In genomic region chr5:108171759-108172158, GRCh38 we compare ENCODE assay signal across 29 cellular contexts.
"Had no signal": no experiment of that assay in that cellular context is flagged by ENCODE, and none has a peak within 500 bp of the region (broad histone marks: within the 10 kb centered on the region; RNA-seq: fewer than 3 reads in every experiment).

No MANE protein-coding gene starts in this region.

- ATAC-seq: stimulated activated effector memory CD8-positive, alpha-beta T cell treated with anti-CD3 and anti-CD28 coated beads, Interleukin-12 subunit alpha, Interleukin-12 subunit beta, amount 100 ng/mL, for 72 hours; stimulated activated memory B cell treated with anti-CD40 and anti-IgM and Interleukin-4, amounts not matched to agents 10 μg/mL and 1 μg/mL and 100 μg/mL, for 72 hours; stimulated activated naive B cell treated with anti-CD40 and anti-IgM and Interleukin-4, amounts not matched to agents 10 μg/mL and 1 μg/mL and 100 μg/mL, for 72 hours; stimulated activated naive CD8-positive, alpha-beta T cell treated with anti-CD3 and anti-CD28 coated beads, Interleukin-15, amount 100 ng/mL, for 72 hours; stimulated activated naive CD8-positive, alpha-beta T cell treated with anti-CD3 and anti-CD28 coated beads, Interleukin-15, Interleukin-2, amounts not matched to agents 100 U/mL and 50 U/mL, for 24 hours; upper lobe of right lung had no signal

- DNase-seq: stimulated activated CD4-positive, alpha-beta T cell treated with anti-CD3 and anti-CD28 coated beads, Interleukin-2, amount 100 ng/mL, for 48 hours; stimulated activated CD4-positive, alpha-beta T cell treated with anti-CD3 and anti-CD28 coated beads, Interleukin-4, amount 100 ng/mL, for 1 hour; stimulated activated CD4-positive, alpha-beta T cell treated with anti-CD3 and anti-CD28 coated beads, Interleukin-4, amount 100 ng/mL, for 24 hours; stimulated activated CD4-positive, alpha-beta T cell treated with anti-CD3 and anti-CD28 coated beads, Interleukin-4, amount 100 ng/mL, for 4 hours; stimulated activated CD8-positive, alpha-beta memory T cell treated with anti-CD3 and anti-CD28 coated beads, Interleukin-4, amount 100 ng/mL, for 48 hours; stimulated activated naive B cell treated with anti-CD40 and anti-IgM and Interleukin-4, amounts not matched to agents 10 μg/mL and 1 μg/mL and 100 μg/mL, for 72 hours; stimulated activated naive CD4-positive, alpha-beta T cell; stimulated activated naive CD4-positive, alpha-beta T cell treated with Interleukin-2 at 50 U/mL for 16 hours; stimulated activated naive CD8-positive, alpha-beta T cell treated with anti-CD3 and anti-CD28 coated beads, Interleukin-15, amount 100 ng/mL, for 72 hours; stimulated activated naive CD8-positive, alpha-beta T cell treated with anti-CD3 and anti-CD28 coated beads, Interleukin-15, Interleukin-2, amounts not matched to agents 100 U/mL and 50 U/mL, for 24 hours; stomach; substantia nigra; testis; thyroid gland; tibial artery; transverse colon; trophoblast cell; upper lobe of left lung; upper lobe of right lung; uterus had no signal

- H3K27ac ChIP-seq: stomach, suprapubic skin, testis, thoracic aorta, thyroid gland, tibial artery, tibial nerve, transverse colon, upper lobe of left lung, upper lobe of right lung, uterus, vagina had no signal

- H3K36me3 ChIP-seq: suprapubic skin, thoracic aorta, thyroid gland, tibial artery, tibial nerve, transverse colon, upper lobe of left lung, upper lobe of right lung, uterus, vagina had no signal

- H3K4me1 ChIP-seq: stomach, suprapubic skin, testis, thyroid gland, tibial artery, transverse colon, upper lobe of left lung, upper lobe of right lung, uterus, vagina had no signal

- H3K36me3 Mint-ChIP-seq: stimulated activated effector memory CD8-positive, alpha-beta T cell treated with anti-CD3 and anti-CD28 coated beads, Interleukin-12 subunit alpha, Interleukin-12 subunit beta, amount 100 ng/mL, for 72 hours; type B pancreatic cell had no signal

- H3K4me1 Mint-ChIP-seq: stimulated activated effector memory CD8-positive, alpha-beta T cell treated with anti-CD3 and anti-CD28 coated beads, Interleukin-12 subunit alpha, Interleukin-12 subunit beta, amount 100 ng/mL, for 72 hours; stimulated activated memory B cell treated with anti-CD40 and anti-IgM and Interleukin-4, amounts not matched to agents 10 μg/mL and 1 μg/mL and 100 μg/mL, for 72 hours; stimulated activated naive CD8-positive, alpha-beta T cell treated with anti-CD3 and anti-CD28 coated beads, Interleukin-15, amount 100 ng/mL, for 72 hours had no signal

- H3K4me3 Mint-ChIP-seq: stimulated activated effector memory CD8-positive, alpha-beta T cell treated with anti-CD3 and anti-CD28 coated beads, Interleukin-12 subunit alpha, Interleukin-12 subunit beta, amount 100 ng/mL, for 72 hours; stimulated activated memory B cell treated with anti-CD40 and anti-IgM and Interleukin-4, amounts not matched to agents 10 μg/mL and 1 μg/mL and 100 μg/mL, for 72 hours; stimulated activated naive B cell treated with anti-CD40 and anti-IgM and Interleukin-4, amounts not matched to agents 10 μg/mL and 1 μg/mL and 100 μg/mL, for 72 hours; stimulated activated naive CD8-positive, alpha-beta T cell treated with anti-CD3 and anti-CD28 coated beads, Interleukin-15, amount 100 ng/mL, for 72 hours; stimulated activated naive CD8-positive, alpha-beta T cell treated with anti-CD3 and anti-CD28 coated beads, Interleukin-15, Interleukin-2, amounts not matched to agents 100 ng/mL and 50 ng/mL, for 24 hours; type B pancreatic cell had no signal

- H3K9me3 Mint-ChIP-seq: stimulated activated effector memory CD8-positive, alpha-beta T cell treated with anti-CD3 and anti-CD28 coated beads, Interleukin-12 subunit alpha, Interleukin-12 subunit beta, amount 100 ng/mL, for 72 hours; stimulated activated memory B cell treated with anti-CD40 and anti-IgM and Interleukin-4, amounts not matched to agents 10 μg/mL and 1 μg/mL and 100 μg/mL, for 72 hours; stimulated activated naive CD8-positive, alpha-beta T cell treated with anti-CD3 and anti-CD28 coated beads, Interleukin-15, amount 100 ng/mL, for 72 hours; stimulated activated naive CD8-positive, alpha-beta T cell treated with anti-CD3 and anti-CD28 coated beads, Interleukin-15, Interleukin-2, amounts not matched to agents 100 ng/mL and 50 ng/mL, for 24 hours; type B pancreatic cell had no signal

- H3K27me3 Mint-ChIP-seq: stimulated activated memory B cell treated with anti-CD40 and anti-IgM and Interleukin-4, amounts not matched to agents 10 μg/mL and 1 μg/mL and 100 μg/mL, for 72 hours; stimulated activated naive B cell treated with anti-CD40 and anti-IgM and Interleukin-4, amounts not matched to agents 10 μg/mL and 1 μg/mL and 100 μg/mL, for 72 hours; stimulated activated naive CD8-positive, alpha-beta T cell treated with anti-CD3 and anti-CD28 coated beads, Interleukin-15, amount 100 ng/mL, for 72 hours; stimulated activated naive CD8-positive, alpha-beta T cell treated with anti-CD3 and anti-CD28 coated beads, Interleukin-15, Interleukin-2, amounts not matched to agents 100 ng/mL and 50 ng/mL, for 24 hours; type B pancreatic cell had no signal

- H3K27me3 ChIP-seq: stomach, suprapubic skin, testis, thyroid gland, tibial artery, tibial nerve, transverse colon, upper lobe of left lung, upper lobe of right lung, uterus, vagina had no signal

- H3K9me3 ChIP-seq: stomach, suprapubic skin, testis, thoracic aorta, thyroid gland, tibial artery, tibial nerve, transverse colon, upper lobe of left lung, upper lobe of right lung, uterus, vagina had no signal

- H3K27ac Mint-ChIP-seq: stimulated activated effector memory CD8-positive, alpha-beta T cell treated with anti-CD3 and anti-CD28 coated beads, Interleukin-12 subunit alpha, Interleukin-12 subunit beta, amount 100 ng/mL, for 72 hours; stimulated activated memory B cell treated with anti-CD40 and anti-IgM and Interleukin-4, amounts not matched to agents 10 μg/mL and 1 μg/mL and 100 μg/mL, for 72 hours; stimulated activated naive B cell treated with anti-CD40 and anti-IgM and Interleukin-4, amounts not matched to agents 10 μg/mL and 1 μg/mL and 100 μg/mL, for 72 hours; stimulated activated naive CD8-positive, alpha-beta T cell treated with anti-CD3 and anti-CD28 coated beads, Interleukin-15, amount 100 ng/mL, for 72 hours; stimulated activated naive CD8-positive, alpha-beta T cell treated with anti-CD3 and anti-CD28 coated beads, Interleukin-15, Interleukin-2, amounts not matched to agents 100 ng/mL and 50 ng/mL, for 24 hours; type B pancreatic cell had no signal

- FAIRE-seq: urothelium cell line had no signal

- H3K4me3 ChIP-seq: stomach, suprapubic skin, testis, thoracic aorta, thyroid gland, tibial artery, tibial nerve, transverse colon, upper lobe of left lung, upper lobe of right lung, uterus, vagina had no signal
